Comparison of ENCODE assay signal across 8 cellular contexts in the genomic region with DNA sequence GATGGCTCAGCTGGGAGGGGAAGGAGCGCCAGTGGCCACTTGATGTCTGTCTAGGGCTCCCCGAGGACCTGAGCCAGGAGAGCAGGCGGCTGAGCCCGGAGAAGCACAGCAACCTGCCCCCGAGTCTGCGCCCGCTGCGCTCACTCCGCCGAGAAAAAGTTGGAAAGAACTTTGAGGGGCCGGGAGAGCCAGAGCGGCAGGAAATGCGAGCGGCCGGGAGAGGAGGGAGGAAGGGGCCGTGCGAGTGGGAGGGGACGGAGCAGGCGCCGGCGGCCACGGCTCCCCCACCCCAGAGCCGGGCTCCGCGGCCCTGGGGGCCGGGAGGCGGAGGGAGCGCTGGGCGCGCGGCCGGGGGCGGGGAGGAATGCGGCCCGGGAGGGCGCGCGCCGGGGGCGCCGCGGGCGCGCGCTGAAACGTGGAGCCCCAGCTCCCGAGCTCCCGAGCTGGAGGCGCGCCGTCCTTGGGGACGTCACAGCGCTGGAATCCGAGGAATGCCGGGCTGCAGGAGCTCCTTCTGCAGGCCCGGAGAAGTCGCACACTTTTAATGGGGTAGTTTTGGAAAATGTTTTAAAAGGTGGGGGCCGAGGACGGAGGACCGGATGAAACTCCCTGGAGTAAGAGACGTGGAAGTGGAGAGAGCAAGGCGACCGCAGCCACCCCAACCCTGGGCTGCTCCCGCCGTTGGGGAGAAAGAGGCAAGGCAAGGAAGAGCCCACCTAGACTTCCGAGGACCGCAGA. TPM values are rescaled to one million over a fixed set of nuclear protein-coding genes. Genes with fewer than 3 reads are reported as not detected.
DNase-seq lines count a peak whose midpoint lies in the region; ATAC-seq, FAIRE-seq and TF ChIP-seq lines count a peak whose summit lies in the region.

A gene (minus strand): TSS at position 167 of the 738 bp plus-strand sequence. CDS start 86,799 bp downstream, outside the sequence.

- DNase-seq in AG20443 (ENCODE audit: low spot score) (peak; percentile 97), GM18507 (ENCODE audit: extremely low spot score, insufficient read length, low read depth) (peak; percentile 18), M059J (ENCODE audit: low read depth) (peak; percentile 97), activated gamma-delta T cell treated with Interleukin-2 at 50 U/mL for 16 hours (no peak), superior temporal gyrus (ENCODE audit: extremely low spot score) (no peak)
- DNase-seq in activated T-helper 2 cell treated with anti-CD3 and anti-CD28 coated beads, Interferon-gamma antibody, Interleukin-2, Interleukin-4, amounts not matched to agents 10 μg/mL and 5 μg/mL and 100 μg/mL, durations not matched to agents 14 hours and 24 hours and 36 hours (ENCODE audit: low spot score), result peak; percentile 26

- H3K27me3 ChIP-seq in gastroesophageal sphincter, result no peaks in the 10 kb centered on the region

- H3K9me3 Mint-ChIP-seq in activated T-helper 2 cell treated with anti-CD3 and anti-CD28 coated beads, Interferon-gamma antibody, Interleukin-2, Interleukin-4, amounts not matched to agents 10 μg/mL and 5 μg/mL and 100 μg/mL, durations not matched to agents 14 hours and 24 hours and 36 hours, result no peaks in the 10 kb centered on the region
- no peaks in the 10 kb centered on the region for H3K9me3 Mint-ChIP-seq in nephron

- no peaks in the 10 kb centered on the region for H3K9me3 ChIP-seq in gastroesophageal sphincter

- FAIRE-seq in GM18507 (lab: Jason Lieb, UNC), result no peak

- TF ChIP-seq CTCF in gastroesophageal sphincter (IDR thresholded peaks at IDR 0.05) (peak in 3 of 4 experiments; percentile 44 to 57 (median 54)), nephron (IDR thresholded peaks at IDR 0.05; ENCODE audit: unreplicated experiment in 3 of 3) (peak; percentile 41 to 50 (median 46))

- intact Hi-C loops in activated T-helper 2 cell treated with anti-CD3 and anti-CD28 coated beads, Interferon-gamma antibody, Interleukin-2, Interleukin-4, amounts not matched to agents 10 μg/mL and 5 μg/mL and 100 μg/mL, durations not matched to agents 14 hours and 24 hours and 36 hours (cut with micrococcal nuclease), result loop anchor here (2.0 to 5.0 kb wide), 4 partner anchors 33 to 105 kb away; a partner anchor contains a TSS

- H3K27me3 Mint-ChIP-seq in activated T-helper 2 cell treated with anti-CD3 and anti-CD28 coated beads, Interferon-gamma antibody, Interleukin-2, Interleukin-4, amounts not matched to agents 10 μg/mL and 5 μg/mL and 100 μg/mL, durations not matched to agents 14 hours and 24 hours and 36 hours (ENCODE audit: low read depth), result peaks cover 4% of the 10 kb centered on the region
- peaks cover 9% of the 10 kb centered on the region for H3K27me3 Mint-ChIP-seq in nephron (ENCODE audit: low read depth)

- H3K4me3 Mint-ChIP-seq in activated T-helper 2 cell treated with anti-CD3 and anti-CD28 coated beads, Interferon-gamma antibody, Interleukin-2, Interleukin-4, amounts not matched to agents 10 μg/mL and 5 μg/mL and 100 μg/mL, durations not matched to agents 14 hours and 24 hours and 36 hours (ENCODE audit: low read depth), result peak within 1 kb of the TSS; percentile 93
- peak within 1 kb of the TSS; percentile 90 to 94 (median 91) for H3K4me3 Mint-ChIP-seq in nephron

- peak within 1 kb of the TSS; percentile 87 for H3K27ac Mint-ChIP-seq in activated T-helper 2 cell treated with anti-CD3 and anti-CD28 coated beads, Interferon-gamma antibody, Interleukin-2, Interleukin-4, amounts not matched to agents 10 μg/mL and 5 μg/mL and 100 μg/mL, durations not matched to agents 14 hours and 24 hours and 36 hours
- peak within 1 kb of the TSS; percentile 97 to 99 (median 97) for H3K27ac Mint-ChIP-seq in nephron

- peaks cover 17% of the 10 kb centered on the region for H3K36me3 Mint-ChIP-seq in activated T-helper 2 cell treated with anti-CD3 and anti-CD28 coated beads, Interferon-gamma antibody, Interleukin-2, Interleukin-4, amounts not matched to agents 10 μg/mL and 5 μg/mL and 100 μg/mL, durations not matched to agents 14 hours and 24 hours and 36 hours (ENCODE audit: low read depth)
- no peaks in the 10 kb centered on the region for H3K36me3 Mint-ChIP-seq in nephron (ENCODE audit: low read depth)

- peak; percentile 92 for ATAC-seq in gastroesophageal sphincter

- H3K4me1 ChIP-seq in gastroesophageal sphincter, result peaks cover 0 to 48% (median 0%) of the 10 kb centered on the region in 3 donors

- WGBS in gastroesophageal sphincter (ENCODE audit: low coverage in 1 of 2), 2 donors, result 0% methylated on average over 5 to 13 of the region's 67 CpGs

- peak within 1 kb of the TSS; percentile 90 to 97 (median 96) for H3K27ac ChIP-seq in gastroesophageal sphincter

- H3K4me1 Mint-ChIP-seq in activated T-helper 2 cell treated with anti-CD3 and anti-CD28 coated beads, Interferon-gamma antibody, Interleukin-2, Interleukin-4, amounts not matched to agents 10 μg/mL and 5 μg/mL and 100 μg/mL, durations not matched to agents 14 hours and 24 hours and 36 hours (ENCODE audit: low read depth), result peaks cover 45% of the 10 kb centered on the region
- peaks cover 50% of the 10 kb centered on the region for H3K4me1 Mint-ChIP-seq in nephron

- TF ChIP-seq POLR2A in gastroesophageal sphincter (IDR thresholded peaks at IDR 0.05), result peak; percentile 61 to 71

- TF ChIP-seq EP300 in gastroesophageal sphincter (IDR thresholded peaks at IDR 0.05), result no peak

- H3K4me3 ChIP-seq in gastroesophageal sphincter, result peak within 1 kb of the TSS; percentile 63 to 82

- H3K36me3 ChIP-seq in gastroesophageal sphincter, result no peaks in the 10 kb centered on the region

RNA-seq across cellular contexts. Expression of the gene that starts here (rescaled TPM):
- 13.8 and 27.4 TPM in 2 replicates for total RNA-seq in M059J (2014; rRNA removed; shearing (Covaris generic))
- 71.4 and 75.6 TPM in 2 replicates for total RNA-seq in activated T-helper 2 cell treated with anti-CD3 and anti-CD28 coated beads, Interferon-gamma antibody, Interleukin-2, Interleukin-4, amounts not matched to agents 10 μg/mL and 5 μg/mL and 100 μg/mL, durations not matched to agents 14 hours and 24 hours and 36 hours
- total RNA-seq in gastroesophageal sphincter, result 10 to 100 TPM; 38.9 to 96.8 (median 75.4) TPM

Comparison
In these comparisons a context has a peak if more than half of its experiments do, and no peak if none do; other contexts are left out.
1. DNase-seq: peak in AG20443 (single experiment), GM18507 (single experiment), M059J (single experiment) and activated T-helper 2 cell treated with anti-CD3 and anti-CD28 coated beads, Interferon-gamma antibody, Interleukin-2, Interleukin-4, amounts not matched to agents 10 μg/mL and 5 μg/mL and 100 μg/mL, durations not matched to agents 14 hours and 24 hours and 36 hours (single experiment); none in activated gamma-delta T cell treated with Interleukin-2 at 50 U/mL for 16 hours (single experiment) and superior temporal gyrus (single experiment).